ENCODE assay signal across 8 cellular contexts in the genomic region with DNA sequence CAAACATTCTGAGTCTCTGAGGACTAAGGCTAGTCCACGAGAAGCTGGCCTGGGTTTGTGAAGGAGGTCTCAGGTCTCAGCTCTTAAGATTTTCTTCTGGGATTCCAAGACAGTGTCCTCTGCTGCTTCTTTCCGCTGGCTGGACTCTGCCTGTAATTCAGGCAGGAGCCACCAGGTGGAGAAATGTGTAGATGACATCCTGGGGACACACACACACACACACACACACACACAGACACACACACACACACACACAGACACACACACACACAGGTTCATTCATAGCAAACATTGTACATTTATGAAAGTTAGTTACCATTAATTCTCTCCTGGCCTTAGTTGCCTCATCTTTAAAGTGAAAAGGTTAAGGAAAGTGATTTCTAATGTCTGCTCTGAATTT. TPM values are rescaled to one million over a fixed set of nuclear protein-coding genes. Genes with fewer than 3 reads are reported as not detected.
DNase-seq lines count a peak whose midpoint lies in the region; ATAC-seq, FAIRE-seq and TF ChIP-seq lines count a peak whose summit lies in the region.
"Not testable (repeated sequence)": the region's sequence is repeated elsewhere in the genome, so short reads cannot be mapped to it uniquely, and the experiment has no call there.

No MANE protein-coding gene starts in this region.

- H4K20me1 ChIP-seq in astrocyte (ENCODE audit: insufficient read depth, low read length): not testable (repeated sequence)

- H3K27me3 ChIP-seq in astrocyte (ENCODE audit: insufficient read depth, low read length): not testable (repeated sequence)

- not testable (repeated sequence) for H3K27ac ChIP-seq in astrocyte (ENCODE audit: low read depth, low read length)

- not testable (repeated sequence) for H2AFZ ChIP-seq in astrocyte (ENCODE audit: low read depth, low read length)

- POLR2A ChIA-PET in activated CD8-positive, alpha-beta T cell treated with anti-CD3 and anti-CD28 coated beads, Interleukin-2, amount 10 ng/mL, durations not matched to agents 7 days and 5 days (lab: Charles Lee): not testable (repeated sequence)

- H3K4me3 Mint-ChIP-seq in activated CD8-positive, alpha-beta T cell treated with anti-CD3 and anti-CD28 coated beads, Interleukin-2, amount 10 ng/mL, durations not matched to agents 7 days and 5 days; astrocyte (ENCODE audit: unreplicated experiment); neural crest cell: not testable (repeated sequence)

- not testable (repeated sequence) for H3K4me1 ChIP-seq in astrocyte (ENCODE audit: insufficient read depth, low read length)

- peak; percentile 1 for TF ChIP-seq CTCF in D721Med (IDR thresholded peaks at IDR 0.05; ENCODE audit: insufficient read depth, missing control alignments)
- TF ChIP-seq CTCF in astrocyte (IDR thresholded peaks at IDR 0.05; ENCODE audit: insufficient read depth, low read depth, low read length): peak; percentile 13
- peak; percentile 30 for TF ChIP-seq CTCF in fibroblast of pulmonary artery (IDR thresholded peaks at IDR 0.05; ENCODE audit: low read length, missing control alignments)
- peak; percentile 15 for TF ChIP-seq CTCF in neural crest cell (conservative IDR thresholded peaks at IDR 0.05)

- not testable (repeated sequence) for H3K4me1 Mint-ChIP-seq in activated CD8-positive, alpha-beta T cell treated with anti-CD3 and anti-CD28 coated beads, Interleukin-2, amount 10 ng/mL, durations not matched to agents 7 days and 5 days (ENCODE audit: low read depth); astrocyte (ENCODE audit: low read depth, unreplicated experiment); neural crest cell

- not testable (repeated sequence) for H3K9me3 ChIP-seq in astrocyte (ENCODE audit: insufficient read depth, low read depth, low read length)

- H3K9ac ChIP-seq in astrocyte (ENCODE audit: low read length): not testable (repeated sequence)

- H3K4me2 ChIP-seq in astrocyte (ENCODE audit: low read length): not testable (repeated sequence)

- FAIRE-seq in D721Med (lab: Jason Lieb, UNC); astrocyte (lab: Jason Lieb, UNC): not testable (repeated sequence)

- TF ChIP-seq EP300 in Ishikawa (IDR thresholded peaks at IDR 0.05; ENCODE audit: borderline replicate concordance): not testable (repeated sequence)

- not testable (repeated sequence) for H3K36me3 ChIP-seq in astrocyte (ENCODE audit: insufficient read depth, low read length)

- ATAC-seq in activated CD8-positive, alpha-beta T cell treated with anti-CD3 and anti-CD28 coated beads, Interleukin-2, amount 10 ng/mL, durations not matched to agents 7 days and 5 days; stimulated activated naive CD8-positive, alpha-beta T cell treated with anti-CD3 and anti-CD28 coated beads, Interleukin-15, Interleukin-2, amounts not matched to agents 100 U/mL and 50 U/mL, for 24 hours: not testable (repeated sequence)

- not testable (repeated sequence) for H3K36me3 Mint-ChIP-seq in activated CD8-positive, alpha-beta T cell treated with anti-CD3 and anti-CD28 coated beads, Interleukin-2, amount 10 ng/mL, durations not matched to agents 7 days and 5 days (ENCODE audit: low read depth); astrocyte (ENCODE audit: low read depth, unreplicated experiment); neural crest cell (ENCODE audit: low read depth)

- peak; percentile 39; the same call in 1 of the 2 replicates for TF ChIP-seq RAD21 in Ishikawa (IDR thresholded peaks at IDR 0.05; ENCODE audit: low read depth)

- not testable (repeated sequence) for H3K9me3 Mint-ChIP-seq in activated CD8-positive, alpha-beta T cell treated with anti-CD3 and anti-CD28 coated beads, Interleukin-2, amount 10 ng/mL, durations not matched to agents 7 days and 5 days (ENCODE audit: insufficient read depth); astrocyte (ENCODE audit: unreplicated experiment)
- peaks cover 15% of the 10 kb centered on the region for H3K9me3 Mint-ChIP-seq in neural crest cell

- CTCF ChIA-PET in activated CD8-positive, alpha-beta T cell treated with anti-CD3 and anti-CD28 coated beads, Interleukin-2, amount 10 ng/mL, durations not matched to agents 7 days and 5 days (lab: Charles Lee): interaction anchor here (1.2 to 3.2 kb wide), 8 partner anchors 10 to 94 kb away, joined by 3 to 9 read pairs (median 4); a partner anchor contains a TSS

- H3K79me2 ChIP-seq in astrocyte (ENCODE audit: insufficient read depth, low read length): not testable (repeated sequence)

- DNase-seq in D721Med (ENCODE audit: insufficient read length, low spot score); astrocyte (ENCODE audit: low read depth): not testable (repeated sequence)
- DNase-seq in RPMI7951 (ENCODE audit: low read depth) (peak; percentile 51), fibroblast of pulmonary artery (ENCODE audit: low read depth) (peak; percentile 24), neural crest cell (ENCODE audit: low read depth, low spot score) (peak; percentile 44)
- peak; percentile 52 for DNase-seq in activated CD8-positive, alpha-beta T cell treated with anti-CD3 and anti-CD28 coated beads, Interleukin-2, amount 10 ng/mL, durations not matched to agents 7 days and 5 days
- peak; percentile 62 for DNase-seq in stimulated activated naive CD8-positive, alpha-beta T cell treated with anti-CD3 and anti-CD28 coated beads, Interleukin-15, Interleukin-2, amounts not matched to agents 100 U/mL and 50 U/mL, for 24 hours

- peaks cover 30% of the 10 kb centered on the region for H3K27me3 Mint-ChIP-seq in activated CD8-positive, alpha-beta T cell treated with anti-CD3 and anti-CD28 coated beads, Interleukin-2, amount 10 ng/mL, durations not matched to agents 7 days and 5 days (ENCODE audit: low read depth)
- H3K27me3 Mint-ChIP-seq in astrocyte (ENCODE audit: low read depth, unreplicated experiment): peaks cover 38% of the 10 kb centered on the region
- H3K27me3 Mint-ChIP-seq in neural crest cell (ENCODE audit: low read depth): peaks cover 26% of the 10 kb centered on the region

- not testable (repeated sequence) for H3K4me3 ChIP-seq in astrocyte (ENCODE audit: insufficient read depth, low read depth, low read length); fibroblast of pulmonary artery (replicated peaks; ENCODE audit: low read depth, low read length)

- H3K27ac Mint-ChIP-seq in activated CD8-positive, alpha-beta T cell treated with anti-CD3 and anti-CD28 coated beads, Interleukin-2, amount 10 ng/mL, durations not matched to agents 7 days and 5 days; astrocyte (ENCODE audit: unreplicated experiment); neural crest cell (ENCODE audit: unreplicated experiment): not testable (repeated sequence)

TF ChIP-seq in Ishikawa, 13 proteins besides CTCF, POLR2A, EP300 and RAD21:
- TF ChIP-seq TEAD4 (IDR thresholded peaks at IDR 0.05): 0 out of 2 replicates have a peak, but pooled peaks have one; percentile 13

RNA-seq across cellular contexts. Expression of a gene that starts 18.9 kb away (rescaled TPM):
- 5.4 and 12.6 TPM in 2 replicates for total RNA-seq in RPMI7951 (2014; rRNA removed; shearing (Covaris generic))
- under 1 TPM; 0.21 to 0.55 TPM for total RNA-seq in activated CD8-positive, alpha-beta T cell treated with anti-CD3 and anti-CD28 coated beads, Interleukin-2, amount 10 ng/mL, durations not matched to agents 7 days and 5 days
- total RNA-seq in astrocyte: 0.48 and 1.2 TPM in 2 replicates
- 0.49 and 0.98 TPM in 2 replicates for total RNA-seq in neural crest cell
